Comparison of ENCODE assay signal across 23 cellular contexts in genomic region chr15:79016527-79017170, GRCh38.
DNase-seq lines count a peak whose midpoint lies in the region; ATAC-seq, FAIRE-seq and TF ChIP-seq lines count a peak whose summit lies in the region.
"Had no signal": no experiment of that assay in that cellular context is flagged by ENCODE, and none has a peak within 500 bp of the region (broad histone marks: within the 10 kb centered on the region; RNA-seq: fewer than 3 reads in every experiment).

No MANE protein-coding gene starts in this region.

- H3K36me3 ChIP-seq in RWPE2 (ENCODE audit: low read depth) = no peaks in the 10 kb centered on the region
- no peaks in the 10 kb centered on the region for H3K36me3 ChIP-seq in aorta (ENCODE audit: control insufficient read depth in 1 of 2, insufficient read depth in 2 of 2, low read length in 1 of 2)
- H3K36me3 ChIP-seq in esophagus squamous epithelium = no peaks in the 10 kb centered on the region
- H3K36me3 ChIP-seq: MG63 had no signal

- H3K9me3 ChIP-seq in RWPE2 (ENCODE audit: severe bottlenecking) = no peaks in the 10 kb centered on the region
- H3K9me3 ChIP-seq in aorta (ENCODE audit: control insufficient read depth, low read length) = no peaks in the 10 kb centered on the region
- no peaks in the 10 kb centered on the region for H3K9me3 ChIP-seq in esophagus squamous epithelium
- H3K9me3 ChIP-seq: A549, MG63, SK-N-SH had no signal

- no peaks in the 10 kb centered on the region for H3K9me3 Mint-ChIP-seq in memory B cell
- H3K9me3 Mint-ChIP-seq: CD8-positive, alpha-beta T cell had no signal

- no peak overlapping the region for H3K4me3 ChIP-seq in RWPE2 (ENCODE audit: severe bottlenecking)
- H3K4me3 ChIP-seq in aorta (ENCODE audit: low read length in 2 of 2) = no peak overlapping the region
- H3K4me3 ChIP-seq in esophagus squamous epithelium = no peak overlapping the region
- H3K4me3 ChIP-seq: A549, K562, MG63 had no signal

- H3K27ac Mint-ChIP-seq in memory B cell = peak overlapping the region; percentile 39
- H3K27ac Mint-ChIP-seq: CD8-positive, alpha-beta T cell had no signal

- no peak for TF ChIP-seq CTCF in RWPE2 (IDR thresholded peaks at IDR 0.05; ENCODE audit: poor library complexity, severe bottlenecking)
- no peak for TF ChIP-seq CTCF in esophagus squamous epithelium (IDR thresholded peaks at IDR 0.05)

- no peaks in the 10 kb centered on the region for H3K36me3 Mint-ChIP-seq in memory B cell
- H3K36me3 Mint-ChIP-seq: CD8-positive, alpha-beta T cell had no signal

- 91 to 92% methylated on average over 10 of the region's 10 CpGs for WGBS in aorta, 2 donors
- WGBS in esophagus squamous epithelium, 2 donors = 68 to 81% methylated on average over 6 of the region's 10 CpGs

- intact Hi-C loops in aorta (cut with DNase I) = no loop called here
- intact Hi-C loops in esophagus squamous epithelium (cut with DNase I) = no loop called here

- no peak for DNase-seq in GM12891 (ENCODE audit: insufficient read length, low spot score)
- DNase-seq in RWPE2 (ENCODE audit: low spot score) = no peak
- no peak for DNase-seq in memory B cell (ENCODE audit: low spot score in 2 of 2)
- peak; percentile 16 to 53 for DNase-seq in aorta
- no peak for DNase-seq in RPMI8226
- no peak for DNase-seq in esophagus squamous epithelium (lab: John Stamatoyannopoulos, UW)
- DNase-seq: C1 segment of cervical spinal cord; CD8-positive, alpha-beta T cell; DND-41; GOT3; HCEC 1CT; MG63; NCI-H1417; NCI-H1694 treated with DMSO at 0.1 percent for 48 hours; NCI-H2081 treated with DMSO at 0.1 percent for 48 hours; NCI-H2171 treated with DMSO at 0.1 percent for 48 hours; NCI-H524 treated with DMSO at 0.1 percent for 48 hours; NCI-H82; SIG-M5; SK-N-SH had no signal

- H3K27me3 ChIP-seq in RWPE2 (ENCODE audit: insufficient read depth, poor library complexity, severe bottlenecking) (no peaks in the 10 kb centered on the region), aorta (ENCODE audit: control insufficient read depth in 1 of 2, insufficient read depth in 2 of 2, low read length in 1 of 2) (no peaks in the 10 kb centered on the region), esophagus squamous epithelium (no peaks in the 10 kb centered on the region)
- H3K27me3 ChIP-seq: MG63 had no signal

- H3K27ac ChIP-seq in RWPE2 (ENCODE audit: poor library complexity, severe bottlenecking) (no peak overlapping the region), aorta (ENCODE audit: low read depth in 1 of 2, low read length in 2 of 2) (no peak overlapping the region), esophagus squamous epithelium (no peak overlapping the region)
- H3K27ac ChIP-seq: A549 had no signal

- H3K27me3 Mint-ChIP-seq in memory B cell = no peaks in the 10 kb centered on the region

- ATAC-seq in RWPE2 (ENCODE audit: low read depth) = peak; percentile 11; the same call in 1 of the 3 replicates
- no peak for ATAC-seq in memory B cell (ENCODE audit: low read depth)
- ATAC-seq in aorta (ENCODE audit: low FRiP score) = peak; percentile 12
- no peak for ATAC-seq in HG03139 (IDR thresholded peaks at IDR 0.05; ENCODE audit: unreplicated experiment)
- ATAC-seq: CD8-positive, alpha-beta T cell; K562 had no signal

- peak overlapping the region; percentile 49 for H3K4me3 Mint-ChIP-seq in memory B cell
- H3K4me3 Mint-ChIP-seq: CD8-positive, alpha-beta T cell had no signal

- no peaks in the 10 kb centered on the region for H3K4me1 ChIP-seq in RWPE2 (ENCODE audit: insufficient read depth, poor library complexity, severe bottlenecking)
- H3K4me1 ChIP-seq in aorta (ENCODE audit: control insufficient read depth in 1 of 2, insufficient read depth in 2 of 2, low read length in 2 of 2) = no peaks in the 10 kb centered on the region
- H3K4me1 ChIP-seq in esophagus squamous epithelium = no peaks in the 10 kb centered on the region
- H3K4me1 ChIP-seq: A549 had no signal

- TF ChIP-seq POLR2A in GM12891 (IDR thresholded peaks at IDR 0.05; ENCODE audit: low read depth, low read length) (no peak), esophagus squamous epithelium (IDR thresholded peaks at IDR 0.05) (no peak)

- peaks cover 23% of the 10 kb centered on the region for H3K4me1 Mint-ChIP-seq in memory B cell

- peak; percentile 60 for FAIRE-seq in GM12891 (lab: Jason Lieb, UNC)
- FAIRE-seq: A549, K562 had no signal

TF ChIP-seq in GM12891, 5 proteins besides CTCF, POLR2A, EP300 and RAD21:
- TF ChIP-seq POU2F2 (IDR thresholded peaks at IDR 0.05; ENCODE audit: low read depth, low read length) (no peak), POLR2AphosphoS5 (IDR thresholded peaks at IDR 0.05; ENCODE audit: low read depth, low read length) (no peak), TAF1 (IDR thresholded peaks at IDR 0.05; ENCODE audit: low read depth, low read length) (no peak), SPI1 (IDR thresholded peaks at IDR 0.05; ENCODE audit: low read depth, low read length) (no peak), PAX5 (IDR thresholded peaks at IDR 0.05; ENCODE audit: insufficient read depth, low read length, severe bottlenecking) (no peak)

Comparison
In these comparisons a context has a peak if more than half of its experiments do, and no peak if none do; other contexts are left out.
1. DNase-seq: peak in aorta (2 of 2); none in GM12891 (single experiment), RWPE2 (single experiment), memory B cell (0 of 2), RPMI8226 (single experiment) and esophagus squamous epithelium (single experiment).
2. ATAC-seq: peak in RWPE2 (single experiment) and aorta (single experiment); none in memory B cell (single experiment) and HG03139 (single experiment).